ENCODE assay signal across 28 cellular contexts in the genomic region with DNA sequence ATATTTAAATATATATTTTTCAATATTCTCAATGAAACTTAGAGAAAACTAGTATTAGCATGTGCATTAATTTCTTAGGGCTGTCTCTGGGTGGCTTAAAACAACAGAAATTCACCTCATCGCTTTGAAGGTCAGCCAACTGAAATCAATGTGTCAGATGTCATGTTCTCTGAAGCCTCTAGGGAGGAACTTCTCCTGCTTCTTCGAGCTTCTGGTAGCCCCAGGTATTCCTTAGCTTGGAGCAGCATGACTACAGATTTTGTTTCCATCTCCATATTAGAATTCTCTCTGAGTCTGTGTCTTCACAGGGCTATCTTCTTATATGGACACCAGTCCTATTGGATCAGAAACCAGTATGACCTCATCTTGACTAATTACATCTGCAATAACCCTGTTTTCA.
"Had no signal": no experiment of that assay in that cellular context is flagged by ENCODE, and none has a peak within 500 bp of the region (broad histone marks: within the 10 kb centered on the region; RNA-seq: fewer than 3 reads in every experiment).

No MANE protein-coding gene starts in this region.

- H3K9me3 ChIP-seq: breast epithelium, colonic mucosa, MG63 had no signal

- H3K9me3 Mint-ChIP-seq: activated CD4-positive, alpha-beta T cell treated with anti-CD3 and anti-CD28 coated beads, Interleukin-2, amount 10 ng/mL, durations not matched to agents 24 days and 14 days; activated naive CD4-positive, alpha-beta T cell treated with anti-CD3 and anti-CD28 coated beads, Interleukin-2, amount 50 U/mL, for 24 hours; activated T-helper 1 cell treated with anti-CD3 and anti-CD28 coated beads, Interleukin-12 subunit alpha, Interleukin-12 subunit beta, Interleukin-2, Interleukin-4 antibody, amounts not matched to agents 30 ng/mL and 10 ng/mL and 1 ng/mL, durations not matched to agents 14 hours and 24 hours and 36 hours had no signal

- ATAC-seq: activated CD8-positive, alpha-beta memory T cell treated with anti-CD3 and anti-CD28 coated beads, Interleukin-2, amount 10 ng/mL, durations not matched to agents 7 days and 5 days; PC-3; T-helper 17 cell had no signal

- H3K27ac Mint-ChIP-seq: activated B cell treated with CpG ODN at 0.5 μM for 24 hours; activated CD4-positive, alpha-beta T cell treated with anti-CD3 and anti-CD28 coated beads, Interleukin-2, amount 10 ng/mL, durations not matched to agents 24 days and 14 days; activated CD8-positive, alpha-beta memory T cell treated with anti-CD3 and anti-CD28 coated beads, Interleukin-2, amount 10 ng/mL, durations not matched to agents 7 days and 5 days; activated naive CD4-positive, alpha-beta T cell treated with anti-CD3 and anti-CD28 coated beads, Interleukin-2, amount 50 U/mL, for 24 hours; activated T-cell treated with anti-CD3 and anti-CD28 coated beads, Interleukin-2, amount 50 U/mL, for 24 hours; activated T-helper 1 cell treated with anti-CD3 and anti-CD28 coated beads, Interleukin-12 subunit alpha, Interleukin-12 subunit beta, Interleukin-2, Interleukin-4 antibody, amounts not matched to agents 30 ng/mL and 10 ng/mL and 1 ng/mL, durations not matched to agents 14 hours and 24 hours and 36 hours; T-helper 17 cell had no signal

- H3K4me1 ChIP-seq: breast epithelium, colonic mucosa had no signal

- H3K27ac ChIP-seq: breast epithelium, colonic mucosa, KMS-11 had no signal

- H3K9ac ChIP-seq: KMS-11 had no signal

- H3K36me3 Mint-ChIP-seq: activated CD8-positive, alpha-beta memory T cell treated with anti-CD3 and anti-CD28 coated beads, Interleukin-2, amount 10 ng/mL, durations not matched to agents 7 days and 5 days; activated naive CD4-positive, alpha-beta T cell treated with anti-CD3 and anti-CD28 coated beads, Interleukin-2, amount 50 U/mL, for 24 hours had no signal

- H3K4me3 ChIP-seq: breast epithelium, colonic mucosa, MG63 had no signal

- H3K27me3 ChIP-seq: breast epithelium, colonic mucosa, MG63 had no signal

- H3K36me3 ChIP-seq: breast epithelium, colonic mucosa, MG63 had no signal

- H3K27me3 Mint-ChIP-seq: activated B cell treated with CpG ODN at 0.5 μM for 24 hours; activated CD4-positive, alpha-beta T cell treated with anti-CD3 and anti-CD28 coated beads, Interleukin-2, amount 10 ng/mL, durations not matched to agents 24 days and 14 days; activated CD8-positive, alpha-beta memory T cell treated with anti-CD3 and anti-CD28 coated beads, Interleukin-2, amount 10 ng/mL, durations not matched to agents 7 days and 5 days; activated naive CD4-positive, alpha-beta T cell treated with anti-CD3 and anti-CD28 coated beads, Interleukin-2, amount 50 U/mL, for 24 hours; activated T-cell treated with anti-CD3 and anti-CD28 coated beads, Interleukin-2, amount 50 U/mL, for 24 hours; T-helper 17 cell had no signal

- H3K4me2 ChIP-seq: KMS-11 had no signal

- DNase-seq: activated B cell treated with CpG ODN at 0.5 μM for 24 hours; activated CD4-positive, alpha-beta T cell treated with anti-CD3 and anti-CD28 coated beads for 1 hour; activated CD4-positive, alpha-beta T cell treated with anti-CD3 and anti-CD28 coated beads, Interleukin-2, amount 10 ng/mL, durations not matched to agents 24 days and 14 days; activated CD4-positive, alpha-beta T cell treated with anti-CD3 and anti-CD28 coated beads, Interleukin-2, amount 50 U/mL, for 48 hours; activated CD8-positive, alpha-beta memory T cell treated with anti-CD3 and anti-CD28 coated beads, Interleukin-2, amount 10 ng/mL, durations not matched to agents 7 days and 5 days; activated effector memory CD4-positive, alpha-beta T cell treated with Interleukin-2 at 50 U/mL for 16 hours; activated naive CD4-positive, alpha-beta T cell; activated T-cell treated with anti-CD3 and anti-CD28 coated beads, Interleukin-2, amount 50 U/mL, for 24 hours; aorta; caudate nucleus; colonic mucosa; MG63; MV-4-11; NCI-H1105 treated with DMSO at 0.1 percent for 48 hours; NCI-H1436 treated with DMSO at 0.1 percent for 48 hours; NCI-H187; NCI-H2081; NCI-H345; NCI-H510A; NK-92 treated with Interleukin-12 subunit alpha and Interleukin-12 subunit beta, amount 100 ng/mL, for 24 hours; PC-3; SHP77 treated with DMSO at 0.1 percent for 48 hours; T-helper 17 cell; T-helper 9 cell had no signal

- H3K4me1 Mint-ChIP-seq: activated B cell treated with CpG ODN at 0.5 μM for 24 hours; activated CD4-positive, alpha-beta T cell treated with anti-CD3 and anti-CD28 coated beads, Interleukin-2, amount 10 ng/mL, durations not matched to agents 24 days and 14 days; activated CD8-positive, alpha-beta memory T cell treated with anti-CD3 and anti-CD28 coated beads, Interleukin-2, amount 10 ng/mL, durations not matched to agents 7 days and 5 days; activated naive CD4-positive, alpha-beta T cell treated with anti-CD3 and anti-CD28 coated beads, Interleukin-2, amount 50 U/mL, for 24 hours; T-helper 17 cell had no signal

- H3K4me3 Mint-ChIP-seq: activated B cell treated with CpG ODN at 0.5 μM for 24 hours; activated CD4-positive, alpha-beta T cell treated with anti-CD3 and anti-CD28 coated beads, Interleukin-2, amount 10 ng/mL, durations not matched to agents 24 days and 14 days; activated CD8-positive, alpha-beta memory T cell treated with anti-CD3 and anti-CD28 coated beads, Interleukin-2, amount 10 ng/mL, durations not matched to agents 7 days and 5 days; activated naive CD4-positive, alpha-beta T cell treated with anti-CD3 and anti-CD28 coated beads, Interleukin-2, amount 50 U/mL, for 24 hours; activated T-cell treated with anti-CD3 and anti-CD28 coated beads, Interleukin-2, amount 50 U/mL, for 24 hours; activated T-helper 1 cell treated with anti-CD3 and anti-CD28 coated beads, Interleukin-12 subunit alpha, Interleukin-12 subunit beta, Interleukin-2, Interleukin-4 antibody, amounts not matched to agents 30 ng/mL and 10 ng/mL and 1 ng/mL, durations not matched to agents 14 hours and 24 hours and 36 hours; T-helper 17 cell had no signal
